1 cellular context compared by ENCODE assay signal in genomic region chr4:74330295-74330750, GRCh38.
TF ChIP-seq lines count a peak whose summit lies in the region.

No MANE protein-coding gene starts in this region.

TF ChIP-seq in K562, 482 proteins besides CTCF, POLR2A, EP300 and RAD21 (continued from another document and continues in another):
- no peak for TF ChIP-seq ZNF445 (CRISPR knock-in tag; IDR thresholded peaks at IDR 0.05; ENCODE audit: low read depth)
- no peak for TF ChIP-seq ZNF398 (CRISPR knock-in tag; IDR thresholded peaks at IDR 0.05)
- TF ChIP-seq GTF2E2 (tag; IDR thresholded peaks at IDR 0.05), result peak; percentile 34; the same call in 1 of the 2 replicates
- no peak for TF ChIP-seq TAF1 (IDR thresholded peaks at IDR 0.05; ENCODE audit: control insufficient read depth, extremely low read depth, insufficient read depth, low read length, severe bottlenecking)
- TF ChIP-seq USF2 (CRISPR knock-in tag; IDR thresholded peaks at IDR 0.05), result no peak
- no peak for TF ChIP-seq PRDM10 (IDR thresholded peaks at IDR 0.05; ENCODE audit: partially characterized antibody)
- TF ChIP-seq FOSL1 (tag; conservative IDR thresholded peaks at IDR 0.05), result no peak; the same call in 1 of the 2 replicates
- TF ChIP-seq DPF2 (IDR thresholded peaks at IDR 0.05), result peak; percentile 72
- no peak; the same call in 1 of the 2 replicates for TF ChIP-seq ATF4 (CRISPR knock-in tag; IDR thresholded peaks at IDR 0.05)
- TF ChIP-seq ZNF696 (CRISPR knock-in tag; conservative IDR thresholded peaks at IDR 0.05), result no peak
- TF ChIP-seq MIER1 (IDR thresholded peaks at IDR 0.05; ENCODE audit: low read depth), result no peak
- TF ChIP-seq ZNF165 (CRISPR knock-in tag; IDR thresholded peaks at IDR 0.05; ENCODE audit: borderline replicate concordance), result no peak
- no peak for TF ChIP-seq NR2F6 (CRISPR knock-in tag; IDR thresholded peaks at IDR 0.05)
- TF ChIP-seq GATAD2A (IDR thresholded peaks at IDR 0.05), result no peak
- TF ChIP-seq DIDO1 (tag; IDR thresholded peaks at IDR 0.05; ENCODE audit: low read depth), result no peak
- TF ChIP-seq CCAR2 (IDR thresholded peaks at IDR 0.05; ENCODE audit: low read depth, low read length), result no peak
- no peak for TF ChIP-seq DNMT1 (IDR thresholded peaks at IDR 0.05)
- TF ChIP-seq FOXJ2 (tag; IDR thresholded peaks at IDR 0.05), result no peak
- no peak for TF ChIP-seq MTF1 (CRISPR knock-in tag; IDR thresholded peaks at IDR 0.05; ENCODE audit: borderline replicate concordance)
- TF ChIP-seq MEIS2 (IDR thresholded peaks at IDR 0.05; ENCODE audit: partially characterized antibody), result peak; percentile 3
- TF ChIP-seq ESRRA (IDR thresholded peaks at IDR 0.05; ENCODE audit: borderline replicate concordance, low read depth), result no peak
- TF ChIP-seq SMARCC2 (IDR thresholded peaks at IDR 0.05; ENCODE audit: low read depth), result no peak
- TF ChIP-seq SAFB (IDR thresholded peaks at IDR 0.05; ENCODE audit: borderline replicate concordance, low read depth, low read length), result no peak
- TF ChIP-seq KDM5B (IDR thresholded peaks at IDR 0.05; ENCODE audit: insufficient replicate concordance, low read depth, low read length), result peak; percentile 42
- no peak for TF ChIP-seq ELF1 (tag; IDR thresholded peaks at IDR 0.05)
- TF ChIP-seq ARID3B (CRISPR knock-in tag; IDR thresholded peaks at IDR 0.05; ENCODE audit: borderline replicate concordance), result no peak
- TF ChIP-seq ZFPM2 (CRISPR knock-in tag; IDR thresholded peaks at IDR 0.05), result no peak
- no peak for TF ChIP-seq TAF9B (IDR thresholded peaks at IDR 0.05; ENCODE audit: partially characterized antibody)
- TF ChIP-seq KLF16 (IDR thresholded peaks at IDR 0.05), result no peak
- TF ChIP-seq E2F4 (CRISPR knock-in tag; IDR thresholded peaks at IDR 0.05; ENCODE audit: low read depth), result no peak
- TF ChIP-seq KLF10 (CRISPR knock-in tag; IDR thresholded peaks at IDR 0.05), result no peak
- TF ChIP-seq HMGN3 (IDR thresholded peaks at IDR 0.05; ENCODE audit: borderline replicate concordance, extremely low read depth, insufficient read length, low read depth, low read length), result no peak
- TF ChIP-seq BRF1 (IDR thresholded peaks at IDR 0.05; ENCODE audit: borderline replicate concordance, extremely low read depth, insufficient read length), result no peak
- no peak for TF ChIP-seq NFIC (IDR thresholded peaks at IDR 0.05)
- TF ChIP-seq ZNF146 (CRISPR knock-in tag; IDR thresholded peaks at IDR 0.05; ENCODE audit: unreplicated experiment), result no peak
- no peak for TF ChIP-seq MCM5 (IDR thresholded peaks at IDR 0.05; ENCODE audit: low read depth)
- TF ChIP-seq BRD4 (IDR thresholded peaks at IDR 0.05), result no peak; the same call in 1 of the 2 replicates
- no peak for TF ChIP-seq KLF13 (tag; IDR thresholded peaks at IDR 0.05; ENCODE audit: borderline replicate concordance, low read depth)
- TF ChIP-seq CC2D1A (IDR thresholded peaks at IDR 0.05), result peak; percentile 67; the same call in 1 of the 2 replicates
- no peak for TF ChIP-seq THRA (IDR thresholded peaks at IDR 0.05)
- TF ChIP-seq SRF (CRISPR knock-in tag; IDR thresholded peaks at IDR 0.05), result no peak
- TF ChIP-seq FOXO4 (CRISPR knock-in tag; IDR thresholded peaks at IDR 0.05), result no peak
- TF ChIP-seq NFE2L1 (tag; IDR thresholded peaks at IDR 0.05; ENCODE audit: borderline replicate concordance, low read depth), result no peak
- TF ChIP-seq MCM2 (IDR thresholded peaks at IDR 0.05; ENCODE audit: low read depth), result no peak
- no peak for TF ChIP-seq THAP7 (CRISPR knock-in tag; IDR thresholded peaks at IDR 0.05)
- TF ChIP-seq ZNF121 (CRISPR knock-in tag; conservative IDR thresholded peaks at IDR 0.05), result no peak
- peak; percentile 90 for TF ChIP-seq FOXM1 (IDR thresholded peaks at IDR 0.05; ENCODE audit: low read depth)
- TF ChIP-seq FOXM1 (CRISPR knock-in tag; IDR thresholded peaks at IDR 0.05; ENCODE audit: low read depth), result no peak
- no peak for TF ChIP-seq MAX (CRISPR knock-in tag; IDR thresholded peaks at IDR 0.05)
- peak; percentile 88 for TF ChIP-seq CEBPG (CRISPR knock-in tag; IDR thresholded peaks at IDR 0.05)
- peak; percentile 34 to 75; a peak in 3 of 4 replicates for TF ChIP-seq CEBPG (tag; conservative IDR thresholded peaks at IDR 0.05 in 1 of 2, IDR thresholded peaks at IDR 0.05 in 1 of 2)
- TF ChIP-seq OTX1 (CRISPR knock-in tag; IDR thresholded peaks at IDR 0.05), result no peak
- no peak for TF ChIP-seq ZNF740 (CRISPR knock-in tag; IDR thresholded peaks at IDR 0.05)
- no peak for TF ChIP-seq ZNF740 (tag; IDR thresholded peaks at IDR 0.05)
- peak; percentile 37 for TF ChIP-seq RBBP5 (IDR thresholded peaks at IDR 0.05; ENCODE audit: borderline replicate concordance, insufficient read depth, low read length, poor library complexity, severe bottlenecking)
- no peak for TF ChIP-seq ZNF431 (CRISPR knock-in tag; IDR thresholded peaks at IDR 0.05)
- no peak for TF ChIP-seq ZNF347 (CRISPR knock-in tag; IDR thresholded peaks at IDR 0.05; ENCODE audit: low read depth)
- TF ChIP-seq GMEB1 (CRISPR knock-in tag; IDR thresholded peaks at IDR 0.05), result no peak
